1 cellular context compared by ENCODE assay signal in genomic region chr2:101307503-101307902, GRCh38.
TF ChIP-seq lines count a peak whose summit lies in the region.

No MANE protein-coding gene starts in this region.

TF ChIP-seq in endothelial cell of umbilical vein, 7 proteins besides CTCF, POLR2A, EP300 and RAD21 (continued from another document):
- TF ChIP-seq MYC (IDR thresholded peaks at IDR 0.05; ENCODE audit: low read depth, low read length) (no peak), EZH2 (IDR thresholded peaks at IDR 0.05; ENCODE audit: borderline replicate concordance, low read depth, low read length, severe bottlenecking) (no peak), FOS (IDR thresholded peaks at IDR 0.05; ENCODE audit: borderline replicate concordance, insufficient read depth, low read length) (no peak), GATA2 (IDR thresholded peaks at IDR 0.05; ENCODE audit: insufficient read depth, insufficient read length, low read depth, low read length) (no peak), MAX (IDR thresholded peaks at IDR 0.05; ENCODE audit: insufficient read depth, insufficient read length) (no peak), JUN (IDR thresholded peaks at IDR 0.05; ENCODE audit: borderline replicate concordance, insufficient read depth, insufficient read length, low read depth) (no peak)
